Comparison of ENCODE assay signal across 24 cellular contexts in genomic region chr17:39838057-39838456, GRCh38. TPM values are rescaled to one million over a fixed set of nuclear protein-coding genes. Genes with fewer than 3 reads are reported as not detected.
"Had no signal": no experiment of that assay in that cellular context is flagged by ENCODE, and none has a peak within 500 bp of the region (broad histone marks: within the 10 kb centered on the region; RNA-seq: fewer than 3 reads in every experiment).

No MANE protein-coding gene starts in this region.

- H3K79me2 ChIP-seq: hepatocyte had no signal

- ATAC-seq: left cardiac atrium, lower lobe of right lung, psoas muscle, sciatic nerve had no signal

- H3K27me3 ChIP-seq: hepatocyte, spleen, thyroid gland had no signal

- DNase-seq: effector CD4-positive, alpha-beta T cell; foreskin melanocyte; head of caudate nucleus; kidney; left cardiac atrium; left ventricle myocardium inferior; lower lobe of right lung; naive B cell; psoas muscle; spleen; stimulated activated CD4-positive, alpha-beta T cell treated with anti-CD3 and anti-CD28 coated beads, Interleukin-15, amount 100 ng/mL, for 24 hours; stimulated activated CD4-positive, alpha-beta T cell treated with anti-CD3 and anti-CD28 coated beads, Interleukin-1b, Interleukin-23, amount 100 ng/mL, for 48 hours; stimulated activated CD4-positive, alpha-beta T cell treated with anti-CD3 and anti-CD28 coated beads, Interleukin-4, amount 100 ng/mL, for 24 hours; stimulated activated naive CD4-positive, alpha-beta T cell treated with Interleukin-2 at 50 U/mL for 16 hours; thyroid gland had no signal

- H3K27me3 Mint-ChIP-seq: memory B cell, naive B cell had no signal

- H3K4me3 Mint-ChIP-seq: memory B cell, type B pancreatic cell had no signal

- H3K9me3 ChIP-seq: neutrophil, thyroid gland had no signal

- H3K27ac ChIP-seq: coronary artery, hepatocyte, left ventricle myocardium inferior, lower lobe of right lung, neutrophil, psoas muscle, spleen, suprapubic skin, thyroid gland had no signal

- H3K4me3 ChIP-seq: coronary artery, hepatocyte, left ventricle myocardium inferior, lower lobe of right lung, psoas muscle, spleen, suprapubic skin, thyroid gland had no signal

- H3K36me3 ChIP-seq: left ventricle myocardium inferior, lower lobe of right lung, neutrophil, suprapubic skin, thyroid gland had no signal

- H3K36me3 Mint-ChIP-seq: type B pancreatic cell had no signal

- H3K4me1 ChIP-seq: left ventricle myocardium inferior, lower lobe of right lung, psoas muscle, suprapubic skin, thyroid gland had no signal

- H3K27ac Mint-ChIP-seq: memory B cell, type B pancreatic cell had no signal

- H3K4me2 ChIP-seq: hepatocyte had no signal

RNA-seq across cellular contexts. Expression of gene IKZF3, which starts 26.1 kb away (rescaled TPM):
- polyA plus RNA-seq: hepatocyte, neural cell had no signal

RNA-seq across cellular contexts. Expression of gene ZPBP2, which starts 29.9 kb away (rescaled TPM):
- polyA plus RNA-seq: esophagus, hepatocyte, neural cell, psoas muscle had no signal
